Comparison of ENCODE assay signal across 9 cellular contexts in genomic region chr5:176366575-176366894, GRCh38. TPM values are rescaled to one million over a fixed set of nuclear protein-coding genes. Genes with fewer than 3 reads are reported as not detected.
DNase-seq lines count a peak whose midpoint lies in the region; ATAC-seq, FAIRE-seq and TF ChIP-seq lines count a peak whose summit lies in the region.
"Had no signal": no experiment of that assay in that cellular context is flagged by ENCODE, and none has a peak within 500 bp of the region (broad histone marks: within the 10 kb centered on the region; RNA-seq: fewer than 3 reads in every experiment).

No MANE protein-coding gene starts in this region.

- H3K27me3 Mint-ChIP-seq in activated CD4-positive, alpha-beta T cell treated with anti-CD3 and anti-CD28 coated beads, Interleukin-2, amount 10 ng/mL, durations not matched to agents 7 days and 5 days, result no peaks in the 10 kb centered on the region
- peaks cover 5% of the 10 kb centered on the region for H3K27me3 Mint-ChIP-seq in astrocyte (ENCODE audit: low read depth, unreplicated experiment)
- H3K27me3 Mint-ChIP-seq in stimulated activated naive CD8-positive, alpha-beta T cell treated with anti-CD3 and anti-CD28 coated beads, Interleukin-15, amount 100 ng/mL, for 72 hours, result no peaks in the 10 kb centered on the region

- H3K27ac Mint-ChIP-seq in activated CD4-positive, alpha-beta T cell treated with anti-CD3 and anti-CD28 coated beads, Interleukin-2, amount 10 ng/mL, durations not matched to agents 7 days and 5 days, result peak overlapping the region; percentile 91
- H3K27ac Mint-ChIP-seq in astrocyte (ENCODE audit: unreplicated experiment), result no peak overlapping the region
- H3K27ac Mint-ChIP-seq in stimulated activated naive CD8-positive, alpha-beta T cell treated with anti-CD3 and anti-CD28 coated beads, Interleukin-15, amount 100 ng/mL, for 72 hours, result peak overlapping the region; percentile 16 to 75

- H3K27ac ChIP-seq in astrocyte (ENCODE audit: low read depth, low read length) (no peak overlapping the region), iPS-20b (ENCODE audit: low read length) (no peak overlapping the region)

- H3K4me3 ChIP-seq in astrocyte (ENCODE audit: insufficient read depth, low read depth, low read length), result peak overlapping the region; percentile 77
- H3K4me3 ChIP-seq in iPS-20b (ENCODE audit: low read length), result peak overlapping the region; percentile 74

- peaks cover 29% of the 10 kb centered on the region for H3K4me1 Mint-ChIP-seq in activated CD4-positive, alpha-beta T cell treated with anti-CD3 and anti-CD28 coated beads, Interleukin-2, amount 10 ng/mL, durations not matched to agents 7 days and 5 days
- H3K4me1 Mint-ChIP-seq in astrocyte (ENCODE audit: low read depth, unreplicated experiment), result peaks cover 9% of the 10 kb centered on the region
- peaks cover 43% of the 10 kb centered on the region for H3K4me1 Mint-ChIP-seq in stimulated activated naive CD8-positive, alpha-beta T cell treated with anti-CD3 and anti-CD28 coated beads, Interleukin-15, amount 100 ng/mL, for 72 hours

- no peak for TF ChIP-seq CTCF in astrocyte (IDR thresholded peaks at IDR 0.05; ENCODE audit: insufficient read depth, low read depth, low read length)

- peak overlapping the region; percentile 96 for H2AFZ ChIP-seq in astrocyte (ENCODE audit: low read depth, low read length)

- H3K27me3 ChIP-seq in astrocyte (ENCODE audit: insufficient read depth, low read length) (no peaks in the 10 kb centered on the region), iPS-20b (ENCODE audit: insufficient read depth, low read length) (peaks cover 65% of the 10 kb centered on the region)

- peak overlapping the region; percentile 97 for H3K4me2 ChIP-seq in astrocyte (ENCODE audit: low read length)

- peaks cover 9% of the 10 kb centered on the region for H4K20me1 ChIP-seq in astrocyte (ENCODE audit: insufficient read depth, low read length)

- H3K4me3 Mint-ChIP-seq in activated CD4-positive, alpha-beta T cell treated with anti-CD3 and anti-CD28 coated beads, Interleukin-2, amount 10 ng/mL, durations not matched to agents 7 days and 5 days, result peak overlapping the region; percentile 70
- peak overlapping the region; percentile 85 for H3K4me3 Mint-ChIP-seq in astrocyte (ENCODE audit: unreplicated experiment)
- peak overlapping the region; percentile 80 to 84 for H3K4me3 Mint-ChIP-seq in stimulated activated naive CD8-positive, alpha-beta T cell treated with anti-CD3 and anti-CD28 coated beads, Interleukin-15, amount 100 ng/mL, for 72 hours

- FAIRE-seq in astrocyte (lab: Jason Lieb, UNC), result no peak

- H3K79me2 ChIP-seq in astrocyte (ENCODE audit: insufficient read depth, low read length), result peaks cover 10% of the 10 kb centered on the region

- H3K4me1 ChIP-seq in astrocyte (ENCODE audit: insufficient read depth, low read length), result peaks cover 18% of the 10 kb centered on the region
- no peaks in the 10 kb centered on the region for H3K4me1 ChIP-seq in iPS-20b (ENCODE audit: insufficient read depth, low read length)

- ATAC-seq in stimulated activated naive CD8-positive, alpha-beta T cell treated with anti-CD3 and anti-CD28 coated beads, Interleukin-15, amount 100 ng/mL, for 72 hours, result no peak
- no peak for ATAC-seq in GM21825 (IDR thresholded peaks at IDR 0.05; ENCODE audit: unreplicated experiment)
- ATAC-seq: PC-3 had no signal

- H3K9me3 Mint-ChIP-seq in activated CD4-positive, alpha-beta T cell treated with anti-CD3 and anti-CD28 coated beads, Interleukin-2, amount 10 ng/mL, durations not matched to agents 7 days and 5 days, result no peaks in the 10 kb centered on the region
- H3K9me3 Mint-ChIP-seq in astrocyte (ENCODE audit: unreplicated experiment), result peaks cover 2% of the 10 kb centered on the region
- H3K9me3 Mint-ChIP-seq in stimulated activated naive CD8-positive, alpha-beta T cell treated with anti-CD3 and anti-CD28 coated beads, Interleukin-15, amount 100 ng/mL, for 72 hours, result no peaks in the 10 kb centered on the region

- no peaks in the 10 kb centered on the region for H3K9me3 ChIP-seq in astrocyte (ENCODE audit: insufficient read depth, low read depth, low read length)
- no peaks in the 10 kb centered on the region for H3K9me3 ChIP-seq in iPS-20b (ENCODE audit: insufficient read depth, low read depth, low read length)

- no peak for DNase-seq in activated CD4-positive, alpha-beta T cell treated with anti-CD3 and anti-CD28 coated beads, Interleukin-2, amount 10 ng/mL, durations not matched to agents 7 days and 5 days
- DNase-seq in activated CD4-positive, alpha-beta T cell treated with anti-CD3 and anti-CD28 coated beads for 4 hours, result no peak
- DNase-seq in astrocyte (ENCODE audit: low read depth), result no peak
- no peak for DNase-seq in stimulated activated naive CD8-positive, alpha-beta T cell treated with anti-CD3 and anti-CD28 coated beads, Interleukin-15, amount 100 ng/mL, for 72 hours
- DNase-seq in RKO (ENCODE audit: low spot score), result no peak
- DNase-seq in NCI-H1417 (lab: John Stamatoyannopoulos, UW), result no peak
- DNase-seq: PC-3 had no signal

- POLR2A ChIA-PET in activated CD4-positive, alpha-beta T cell treated with anti-CD3 and anti-CD28 coated beads, Interleukin-2, amount 10 ng/mL, durations not matched to agents 7 days and 5 days (lab: Charles Lee), result no interaction called here

- H3K36me3 ChIP-seq in astrocyte (ENCODE audit: insufficient read depth, low read length), result peaks cover 16% of the 10 kb centered on the region
- H3K36me3 ChIP-seq in iPS-20b (ENCODE audit: insufficient read depth, low read depth, low read length), result peaks cover 1% of the 10 kb centered on the region; the same call in 1 of the 2 replicates

- peaks cover 10% of the 10 kb centered on the region for H3K36me3 Mint-ChIP-seq in activated CD4-positive, alpha-beta T cell treated with anti-CD3 and anti-CD28 coated beads, Interleukin-2, amount 10 ng/mL, durations not matched to agents 7 days and 5 days (ENCODE audit: low read depth)
- H3K36me3 Mint-ChIP-seq in astrocyte (ENCODE audit: low read depth, unreplicated experiment), result peaks cover 8% of the 10 kb centered on the region

- H3K9ac ChIP-seq in astrocyte (ENCODE audit: low read length), result peak overlapping the region; percentile 83
- peak overlapping the region; percentile 43 for H3K9ac ChIP-seq in iPS-20b (ENCODE audit: low read depth, low read length)

- CTCF ChIA-PET in activated CD4-positive, alpha-beta T cell treated with anti-CD3 and anti-CD28 coated beads, Interleukin-2, amount 10 ng/mL, durations not matched to agents 7 days and 5 days (lab: Charles Lee), result interaction anchor here (0.5 kb wide), 1 partner anchor 909 kb away, joined by 5 read pairs; no protein-coding TSS in a partner anchor

RNA-seq across cellular contexts. Expression of gene ARL10, which starts 1.2 kb away (rescaled TPM):
- total RNA-seq in activated CD4-positive, alpha-beta T cell treated with anti-CD3 and anti-CD28 coated beads, Interleukin-2, amount 10 ng/mL, durations not matched to agents 7 days and 5 days, result 1 to 10 TPM; 5.4 to 7.7 TPM
- 13.2 and 14.3 TPM in 2 replicates for total RNA-seq in astrocyte

RNA-seq across cellular contexts. Expression of gene KIAA1191, which starts 5.0 kb away (rescaled TPM):
- total RNA-seq in activated CD4-positive, alpha-beta T cell treated with anti-CD3 and anti-CD28 coated beads, Interleukin-2, amount 10 ng/mL, durations not matched to agents 7 days and 5 days, result 10 to 100 TPM; 46.3 to 53.6 TPM
- total RNA-seq in astrocyte, result 163 and 164 TPM in 2 replicates

RNA-seq across cellular contexts. Expression of gene NOP16, which starts 21.9 kb away (rescaled TPM):
- 10 to 100 TPM; 29.1 to 34.0 TPM for total RNA-seq in activated CD4-positive, alpha-beta T cell treated with anti-CD3 and anti-CD28 coated beads, Interleukin-2, amount 10 ng/mL, durations not matched to agents 7 days and 5 days
- 39.3 and 46.3 TPM in 2 replicates for total RNA-seq in astrocyte

RNA-seq across cellular contexts. Expression of gene HIGD2A, which starts 22.0 kb away (rescaled TPM):
- 100 to 1,000 TPM; 143 to 150 TPM for total RNA-seq in activated CD4-positive, alpha-beta T cell treated with anti-CD3 and anti-CD28 coated beads, Interleukin-2, amount 10 ng/mL, durations not matched to agents 7 days and 5 days
- 103 and 108 TPM in 2 replicates for total RNA-seq in astrocyte

RNA-seq across cellular contexts. Expression of gene CLTB, which starts 49.8 kb away (rescaled TPM):
- 10 to 100 TPM; 53.8 to 65.8 TPM for total RNA-seq in activated CD4-positive, alpha-beta T cell treated with anti-CD3 and anti-CD28 coated beads, Interleukin-2, amount 10 ng/mL, durations not matched to agents 7 days and 5 days
- 89.2 and 117 TPM in 2 replicates for total RNA-seq in astrocyte
